In genomic region chr14:99418217-99418616, GRCh38 we compare ENCODE assay signal across 1 cellular context.
TF ChIP-seq lines count a peak whose summit lies in the region.

No MANE protein-coding gene starts in this region.

TF ChIP-seq in GM23338, 12 proteins besides CTCF, POLR2A, EP300 and RAD21 (continued from another document):
- no peak for TF ChIP-seq ZNF462 (CRISPR knock-in tag; IDR thresholded peaks at IDR 0.05)
- TF ChIP-seq STAT1 (IDR thresholded peaks at IDR 0.05; ENCODE audit: unreplicated experiment): no peak
